1 cellular context compared by ENCODE assay signal in genomic region chr5:180811623-180812119, GRCh38.
TF ChIP-seq lines count a peak whose summit lies in the region.

No MANE protein-coding gene starts in this region.

TF ChIP-seq in liver, 16 proteins besides CTCF, POLR2A, EP300 and RAD21 (continued from another document):
- TF ChIP-seq HNF4A (conservative IDR thresholded peaks at IDR 0.05): no peak
